In the genomic region with DNA sequence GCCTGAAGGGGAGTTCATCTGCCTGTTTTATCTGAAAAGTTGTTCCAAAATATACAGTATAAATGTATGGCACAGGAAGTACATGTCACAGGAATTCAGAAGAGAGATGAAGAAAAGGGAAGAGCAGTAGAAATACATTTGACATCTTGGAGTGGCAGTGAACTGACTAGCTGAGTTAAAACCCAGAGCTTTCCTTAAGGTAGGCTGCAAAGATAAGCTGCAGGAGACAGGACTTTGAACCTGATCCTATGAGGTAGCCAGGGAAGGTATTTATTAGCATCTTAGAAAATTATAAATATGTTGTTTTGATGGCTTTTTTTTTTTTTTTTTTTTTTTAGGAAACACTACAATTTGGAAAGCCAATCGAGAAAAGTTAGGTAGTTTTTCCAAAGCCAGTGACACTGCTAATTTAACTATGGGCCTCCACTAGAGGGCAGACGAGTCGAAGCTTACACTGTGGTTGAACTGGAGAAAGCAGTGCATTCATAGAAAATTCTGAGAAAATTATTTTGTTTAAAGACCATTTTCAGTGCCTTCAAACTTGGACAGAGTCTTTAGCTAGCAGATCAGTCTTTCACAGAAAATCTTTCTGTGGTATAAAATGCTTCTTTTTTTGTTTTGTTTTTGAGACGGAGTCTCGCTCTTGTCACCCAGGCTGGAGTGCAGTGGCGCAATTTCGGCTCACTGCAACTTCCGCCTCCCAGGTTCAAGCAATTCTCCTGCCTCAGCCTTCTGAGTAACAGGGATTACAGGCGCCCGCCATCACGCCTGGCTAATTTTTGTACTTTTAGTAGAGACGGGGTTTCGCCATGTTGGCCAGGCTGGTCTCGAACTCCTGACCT, we compare ENCODE assay signal across 8 cellular contexts.
DNase-seq lines count a peak whose midpoint lies in the region; ATAC-seq and TF ChIP-seq lines count a peak whose summit lies in the region.

No MANE protein-coding gene starts in this region.

- no peak overlapping the region for H3K27ac Mint-ChIP-seq in activated naive CD4-positive, alpha-beta T cell treated with anti-CD3 and anti-CD28 coated beads, Interleukin-2, amount 10 ng/mL, durations not matched to agents 7 days and 5 days

- no peaks in the 10 kb centered on the region for H4K20me1 ChIP-seq in KMS-11 (ENCODE audit: insufficient read depth)

- CTCF ChIA-PET in activated naive CD4-positive, alpha-beta T cell treated with anti-CD3 and anti-CD28 coated beads, Interleukin-2, amount 10 ng/mL, durations not matched to agents 7 days and 5 days (lab: Charles Lee) = interaction anchor here (0.6 to 9.3 kb wide), 12 partner anchors 12 to 285 kb away, joined by 3 to 151 read pairs (median 3); a partner anchor contains a TSS

- H3K4me1 ChIP-seq in KMS-11 (ENCODE audit: low read depth, poor library complexity, severe bottlenecking) = no peaks in the 10 kb centered on the region
- H3K4me1 ChIP-seq in parathyroid adenoma = no peaks in the 10 kb centered on the region
- no peaks in the 10 kb centered on the region for H3K4me1 ChIP-seq in upper lobe of right lung

- H3K9me3 Mint-ChIP-seq in activated naive CD4-positive, alpha-beta T cell treated with anti-CD3 and anti-CD28 coated beads, Interleukin-2, amount 10 ng/mL, durations not matched to agents 7 days and 5 days = no peaks in the 10 kb centered on the region

- intact Hi-C loops in upper lobe of right lung (cut with DNase I) = loop anchor here (5.0 kb wide), 1 partner anchor 125 kb away; a partner anchor contains a TSS

- DNase-seq in DMS53 (lab: John Stamatoyannopoulos, UW) (peak; percentile 70), SKM-1 (lab: John Stamatoyannopoulos, UW; ENCODE audit: unreplicated experiment) (peak; percentile 73), glomerular endothelial cell (ENCODE audit: extremely low read depth, low read depth, low spot score) (peak; percentile 37), upper lobe of right lung (peak; percentile 78)
- DNase-seq in activated naive CD4-positive, alpha-beta T cell treated with anti-CD3 and anti-CD28 coated beads, Interleukin-2, amount 10 ng/mL, durations not matched to agents 7 days and 5 days = peak; percentile 83

- H3K27me3 Mint-ChIP-seq in activated naive CD4-positive, alpha-beta T cell treated with anti-CD3 and anti-CD28 coated beads, Interleukin-2, amount 10 ng/mL, durations not matched to agents 7 days and 5 days = no peaks in the 10 kb centered on the region

- H3K4me3 Mint-ChIP-seq in activated naive CD4-positive, alpha-beta T cell treated with anti-CD3 and anti-CD28 coated beads, Interleukin-2, amount 10 ng/mL, durations not matched to agents 7 days and 5 days = no peak overlapping the region

- no peaks in the 10 kb centered on the region for H3K27me3 ChIP-seq in KMS-11 (ENCODE audit: insufficient read depth, low read depth)
- H3K27me3 ChIP-seq in parathyroid adenoma (ENCODE audit: control insufficient read depth, insufficient read depth, low read length) = no peaks in the 10 kb centered on the region
- no peaks in the 10 kb centered on the region for H3K27me3 ChIP-seq in upper lobe of right lung

- H3K4me3 ChIP-seq in KMS-11 (IDR thresholded peaks at IDR 0.05; ENCODE audit: insufficient read depth, low read depth, low read length) (no peak overlapping the region), parathyroid adenoma (ENCODE audit: low read depth, low read length) (no peak overlapping the region), upper lobe of right lung (peak overlapping the region; percentile 32)

- H3K4me1 Mint-ChIP-seq in activated naive CD4-positive, alpha-beta T cell treated with anti-CD3 and anti-CD28 coated beads, Interleukin-2, amount 10 ng/mL, durations not matched to agents 7 days and 5 days = peaks cover 26% of the 10 kb centered on the region

- H3K36me3 Mint-ChIP-seq in activated naive CD4-positive, alpha-beta T cell treated with anti-CD3 and anti-CD28 coated beads, Interleukin-2, amount 10 ng/mL, durations not matched to agents 7 days and 5 days = no peaks in the 10 kb centered on the region

- no peak overlapping the region for H3K4me2 ChIP-seq in KMS-11
- H3K4me2 ChIP-seq in parathyroid adenoma (ENCODE audit: low read length) = no peak overlapping the region

- H3K9ac ChIP-seq in KMS-11 (no peak overlapping the region), parathyroid adenoma (no peak overlapping the region)

- H3K27ac ChIP-seq in KMS-11 (no peak overlapping the region), parathyroid adenoma (no peak overlapping the region), upper lobe of right lung (peak overlapping the region; percentile 53)

- TF ChIP-seq CTCF in KMS-11 (conservative IDR thresholded peaks at IDR 0.05; ENCODE audit: low read depth, low read length) = peak; percentile 87
- peak; percentile 78 for TF ChIP-seq CTCF in parathyroid adenoma (IDR thresholded peaks at IDR 0.05)
- TF ChIP-seq CTCF in upper lobe of right lung (IDR thresholded peaks at IDR 0.05) = peak; percentile 81

- ATAC-seq in upper lobe of right lung (peak; percentile 91), HG02885 (IDR thresholded peaks at IDR 0.05; ENCODE audit: poor library complexity, unreplicated experiment) (no peak)

- H3K79me2 ChIP-seq in KMS-11 (ENCODE audit: insufficient read depth, low read depth) (no peaks in the 10 kb centered on the region), parathyroid adenoma (no peaks in the 10 kb centered on the region)

- H3K9me3 ChIP-seq in parathyroid adenoma (ENCODE audit: control insufficient read depth, low read length) (no peaks in the 10 kb centered on the region), upper lobe of right lung (no peaks in the 10 kb centered on the region)

- no peaks in the 10 kb centered on the region for H3K36me3 ChIP-seq in KMS-11 (ENCODE audit: insufficient read depth)
- H3K36me3 ChIP-seq in parathyroid adenoma (ENCODE audit: control insufficient read depth, insufficient read depth, low read length) = no peaks in the 10 kb centered on the region
- no peaks in the 10 kb centered on the region for H3K36me3 ChIP-seq in upper lobe of right lung

- no peak overlapping the region for H2AFZ ChIP-seq in KMS-11 (ENCODE audit: low read depth)
- no peak overlapping the region for H2AFZ ChIP-seq in parathyroid adenoma
